20 cellular contexts compared by ENCODE assay signal in the genomic region with DNA sequence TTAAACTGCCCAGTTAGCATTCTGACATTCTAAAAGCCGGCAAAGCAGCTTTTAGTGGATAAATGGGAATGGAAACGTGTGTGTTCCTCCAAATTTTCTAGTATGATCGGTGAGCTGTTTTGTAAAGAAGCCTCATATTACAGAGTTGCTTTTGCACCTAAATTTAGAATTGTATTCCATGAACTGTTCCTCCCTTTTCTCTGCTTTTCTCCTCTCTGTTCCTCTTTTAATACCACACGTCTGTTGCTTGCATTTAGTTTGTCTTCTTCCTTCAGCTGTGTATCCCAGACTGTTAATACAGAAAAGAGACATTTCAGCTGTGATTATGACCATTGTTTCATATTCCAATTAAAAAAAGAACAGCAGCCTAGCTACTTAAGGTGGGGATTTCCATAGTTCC. TPM values are rescaled to one million over a fixed set of nuclear protein-coding genes. Genes with fewer than 3 reads are reported as not detected.
DNase-seq lines count a peak whose midpoint lies in the region; ATAC-seq and TF ChIP-seq lines count a peak whose summit lies in the region.
"Had no signal": no experiment of that assay in that cellular context is flagged by ENCODE, and none has a peak within 500 bp of the region (broad histone marks: within the 10 kb centered on the region; RNA-seq: fewer than 3 reads in every experiment).

No MANE protein-coding gene starts in this region.

- TF ChIP-seq EP300 in suprapubic skin (IDR thresholded peaks at IDR 0.05) = no peak

- H3K9me3 ChIP-seq in right cardiac atrium (ENCODE audit: control insufficient read depth, low read length) (no peaks in the 10 kb centered on the region), skeletal muscle tissue (ENCODE audit: control insufficient read depth in 3 of 3, low read length in 3 of 3) (no peaks in the 10 kb centered on the region), suprapubic skin (no peaks in the 10 kb centered on the region)
- H3K9me3 ChIP-seq: A549, SJCRH30 had no signal

- H3K27me3 Mint-ChIP-seq in activated naive CD4-positive, alpha-beta T cell treated with anti-CD3 and anti-CD28 coated beads, Interleukin-2, amount 50 U/mL, for 24 hours = no peaks in the 10 kb centered on the region
- no peaks in the 10 kb centered on the region for H3K27me3 Mint-ChIP-seq in T-cell
- H3K27me3 Mint-ChIP-seq: activated CD4-positive, alpha-beta T cell treated with anti-CD3 and anti-CD28 coated beads for 36 hours; activated CD8-positive, alpha-beta memory T cell treated with anti-CD3 and anti-CD28 coated beads, Interleukin-2, amount 10 ng/mL, durations not matched to agents 7 days and 5 days had no signal

- peak overlapping the region; percentile 93 for H3K27ac Mint-ChIP-seq in activated naive CD4-positive, alpha-beta T cell treated with anti-CD3 and anti-CD28 coated beads, Interleukin-2, amount 50 U/mL, for 24 hours
- peak overlapping the region in 1 of 2 donors; percentile 12 for H3K27ac Mint-ChIP-seq in T-cell
- H3K27ac Mint-ChIP-seq: activated CD4-positive, alpha-beta T cell treated with anti-CD3 and anti-CD28 coated beads for 36 hours; activated CD8-positive, alpha-beta memory T cell treated with anti-CD3 and anti-CD28 coated beads, Interleukin-2, amount 10 ng/mL, durations not matched to agents 7 days and 5 days had no signal

- DNase-seq in activated naive CD4-positive, alpha-beta T cell (lab: John Stamatoyannopoulos, UW) = no peak
- DNase-seq in T-cell (no peak), right cardiac atrium (no peak), suprapubic skin (ENCODE audit: low spot score in 2 of 2) (no peak), SHP77 (lab: John Stamatoyannopoulos, UW) (no peak)
- DNase-seq: activated CD4-positive, alpha-beta T cell treated with anti-CD3 and anti-CD28 coated beads for 36 hours; activated CD8-positive, alpha-beta memory T cell treated with anti-CD3 and anti-CD28 coated beads, Interleukin-2, amount 10 ng/mL, durations not matched to agents 7 days and 5 days; activated effector memory CD4-positive, alpha-beta T cell treated with Interleukin-2 at 50 U/mL for 16 hours; C1 segment of cervical spinal cord; DMS53; NCI-H1092; NCI-H2107; NCI-H510A treated with DMSO at 0.1 percent for 48 hours; posterior cingulate gyrus; SJCRH30; T1000 had no signal

- peaks cover 31% of the 10 kb centered on the region for H3K36me3 Mint-ChIP-seq in activated naive CD4-positive, alpha-beta T cell treated with anti-CD3 and anti-CD28 coated beads, Interleukin-2, amount 50 U/mL, for 24 hours
- H3K36me3 Mint-ChIP-seq in T-cell = peaks cover 70% of the 10 kb centered on the region

- H3K4me1 Mint-ChIP-seq in activated naive CD4-positive, alpha-beta T cell treated with anti-CD3 and anti-CD28 coated beads, Interleukin-2, amount 50 U/mL, for 24 hours = peaks cover 97% of the 10 kb centered on the region
- peaks cover 98 to 99% (median 99%) of the 10 kb centered on the region in 3 donors for H3K4me1 Mint-ChIP-seq in T-cell

- TF ChIP-seq POLR2A in suprapubic skin (IDR thresholded peaks at IDR 0.05) = no peak

- peak overlapping the region; percentile 16 to 66 (median 65) for H3K9ac ChIP-seq in skeletal muscle tissue (ENCODE audit: low read depth in 1 of 3, low read length in 3 of 3)

- H3K27ac ChIP-seq in right cardiac atrium (ENCODE audit: low read length) (peak overlapping the region; percentile 75), skeletal muscle tissue (ENCODE audit: low read depth, low read length) (peak overlapping the region; percentile 70), suprapubic skin (no peak overlapping the region)
- H3K27ac ChIP-seq: A549, SJCRH30 had no signal

- POLR2A ChIA-PET in T-cell (lab: Charles Lee) = interaction anchor here (0.6 kb wide), 2 partner anchors 187 to 340 kb away, joined by 3 to 9 read pairs; no protein-coding TSS in a partner anchor

- ATAC-seq in T-cell (replicated peaks in 1 of 4) (no peak), right cardiac atrium (no peak), HG02885 (IDR thresholded peaks at IDR 0.05; ENCODE audit: poor library complexity, unreplicated experiment) (no peak)
- ATAC-seq: A549; activated CD4-positive, alpha-beta T cell treated with anti-CD3 and anti-CD28 coated beads for 36 hours; activated CD8-positive, alpha-beta memory T cell treated with anti-CD3 and anti-CD28 coated beads, Interleukin-2, amount 10 ng/mL, durations not matched to agents 7 days and 5 days had no signal

- H3K4me3 ChIP-seq in right cardiac atrium (ENCODE audit: low read length) (no peak overlapping the region), skeletal muscle tissue (ENCODE audit: low read length in 3 of 3) (peak overlapping the region; percentile 2 to 57 (median 2)), suprapubic skin (no peak overlapping the region)
- H3K4me3 ChIP-seq: A549, SJCRH30 had no signal

- peaks cover 8% of the 10 kb centered on the region for H3K4me1 ChIP-seq in right cardiac atrium (ENCODE audit: control insufficient read depth, insufficient read depth, low read length)
- H3K4me1 ChIP-seq in skeletal muscle tissue (ENCODE audit: control insufficient read depth in 3 of 3, insufficient read depth in 3 of 3, low read length in 3 of 3) = peaks cover 81 to 93% (median 84%) of the 10 kb centered on the region in 3 donors
- peaks cover 35% of the 10 kb centered on the region for H3K4me1 ChIP-seq in suprapubic skin
- H3K4me1 ChIP-seq: A549 had no signal

- WGBS in right cardiac atrium = 36% methylated on average over 4 of the region's 4 CpGs
- WGBS in suprapubic skin = 77% methylated on average over 4 of the region's 4 CpGs

- H3K27me3 ChIP-seq in right cardiac atrium (ENCODE audit: control insufficient read depth, insufficient read depth) (no peaks in the 10 kb centered on the region), skeletal muscle tissue (ENCODE audit: control insufficient read depth in 3 of 3, insufficient read depth in 3 of 3, low read length in 3 of 3) (no peaks in the 10 kb centered on the region), suprapubic skin (no peaks in the 10 kb centered on the region)
- H3K27me3 ChIP-seq: SJCRH30 had no signal

- no peak for TF ChIP-seq CTCF in suprapubic skin (IDR thresholded peaks at IDR 0.05)

- intact Hi-C loops in right cardiac atrium (cut with DNase I) = loop anchor here in 2 of 4 donors (5.0 to 10.0 kb wide), 2 partner anchors 66 to 283 kb away; no protein-coding TSS in a partner anchor

- H3K9me3 Mint-ChIP-seq in activated naive CD4-positive, alpha-beta T cell treated with anti-CD3 and anti-CD28 coated beads, Interleukin-2, amount 50 U/mL, for 24 hours = no peaks in the 10 kb centered on the region
- no peaks in the 10 kb centered on the region for H3K9me3 Mint-ChIP-seq in T-cell

- CTCF ChIA-PET in T-cell (lab: Charles Lee) = no interaction called here

- H3K36me3 ChIP-seq in skeletal muscle tissue (ENCODE audit: control insufficient read depth in 3 of 3, insufficient read depth in 3 of 3, low read length in 3 of 3) = peaks cover 13 to 23% (median 23%) of the 10 kb centered on the region in 3 donors
- H3K36me3 ChIP-seq in suprapubic skin = peaks cover 28% of the 10 kb centered on the region

- peak overlapping the region; percentile 23 for H3K4me3 Mint-ChIP-seq in activated naive CD4-positive, alpha-beta T cell treated with anti-CD3 and anti-CD28 coated beads, Interleukin-2, amount 50 U/mL, for 24 hours
- H3K4me3 Mint-ChIP-seq in T-cell = peak overlapping the region in 2 of 3 donors; percentile 14 to 60
- H3K4me3 Mint-ChIP-seq: activated CD4-positive, alpha-beta T cell treated with anti-CD3 and anti-CD28 coated beads for 36 hours; activated CD8-positive, alpha-beta memory T cell treated with anti-CD3 and anti-CD28 coated beads, Interleukin-2, amount 10 ng/mL, durations not matched to agents 7 days and 5 days had no signal

RNA-seq across cellular contexts. Expression of a gene that starts 10.8 kb away (rescaled TPM):
- total RNA-seq in T-cell (100 to 1,000 TPM; 104 to 138 (median 120) TPM), right cardiac atrium (10 to 100 TPM; 57.1 to 93.7 (median 75.7) TPM), skeletal muscle tissue (47.0 TPM), suprapubic skin (10 to 100 TPM; 10.4 to 22.3 (median 18.7) TPM)
- polyA plus RNA-seq in right cardiac atrium = 15.1 TPM

Comparison
In these comparisons a context has a peak if more than half of its experiments do, and no peak if none do; other contexts are left out.
1. H3K4me3 ChIP-seq: peak in skeletal muscle tissue (3 of 3); none in right cardiac atrium (single experiment) and suprapubic skin (single experiment).